17 cellular contexts compared by ENCODE assay signal in the genomic region with DNA sequence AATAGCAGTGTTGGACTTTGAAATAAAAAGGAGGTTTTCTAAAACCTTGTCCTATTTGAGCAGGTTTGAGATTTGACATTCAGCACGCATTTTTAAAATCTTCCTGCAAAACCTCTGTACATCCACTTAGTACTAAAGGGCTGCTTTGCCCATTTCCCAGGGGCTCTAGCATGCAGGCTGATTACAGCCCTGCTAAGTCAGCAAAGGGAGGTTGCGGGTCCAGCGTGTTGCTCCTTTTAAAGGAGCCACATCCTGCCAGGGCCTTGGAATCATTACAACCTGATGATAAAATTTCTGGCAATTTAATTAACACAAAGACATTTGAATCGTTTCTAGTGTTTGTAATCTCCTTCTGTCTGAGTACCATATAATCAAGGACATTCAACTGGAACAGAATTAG.
"Had no signal": no experiment of that assay in that cellular context is flagged by ENCODE, and none has a peak within 500 bp of the region (broad histone marks: within the 10 kb centered on the region; RNA-seq: fewer than 3 reads in every experiment).

No MANE protein-coding gene starts in this region.

- H3K4me1 Mint-ChIP-seq: activated naive CD8-positive, alpha-beta T cell treated with anti-CD3 and anti-CD28 coated beads, Interleukin-2, amount 10 ng/mL, durations not matched to agents 7 days and 5 days; memory B cell; natural killer cell; WTC11 had no signal

- H3K9me3 ChIP-seq: breast epithelium, esophagus muscularis mucosa, left lung, prostate gland, sigmoid colon had no signal

- ATAC-seq: activated CD8-positive, alpha-beta T cell treated with anti-CD3 and anti-CD28 coated beads, Interleukin-2, amount 10 ng/mL, durations not matched to agents 7 days and 5 days; left lung; natural killer cell; WTC11 had no signal

- DNase-seq: activated CD4-positive, alpha-beta T cell treated with anti-CD3 and anti-CD28 coated beads for 48 hours; activated CD8-positive, alpha-beta memory T cell treated with anti-CD3 and anti-CD28 coated beads, Interleukin-2, amount 50 U/mL, for 48 hours; activated CD8-positive, alpha-beta T cell treated with anti-CD3 and anti-CD28 coated beads, Interleukin-2, amount 10 ng/mL, durations not matched to agents 7 days and 5 days; activated naive CD8-positive, alpha-beta T cell treated with anti-CD3 and anti-CD28 coated beads, Interleukin-2, amount 10 ng/mL, durations not matched to agents 7 days and 5 days; aorta; left lung; natural killer cell; nucleus accumbens; sigmoid colon; stimulated activated CD4-positive, alpha-beta T cell treated with anti-CD3 and anti-CD28 coated beads, Interleukin-2, amount 100 ng/mL, for 24 hours; stimulated activated naive CD4-positive, alpha-beta T cell; substantia nigra had no signal

- H3K4me1 ChIP-seq: breast epithelium, esophagus muscularis mucosa, left lung, prostate gland, sigmoid colon had no signal

- H3K9me3 Mint-ChIP-seq: activated naive CD8-positive, alpha-beta T cell treated with anti-CD3 and anti-CD28 coated beads, Interleukin-2, amount 10 ng/mL, durations not matched to agents 7 days and 5 days; memory B cell; natural killer cell; WTC11 had no signal

- H3K36me3 Mint-ChIP-seq: activated naive CD8-positive, alpha-beta T cell treated with anti-CD3 and anti-CD28 coated beads, Interleukin-2, amount 10 ng/mL, durations not matched to agents 7 days and 5 days; memory B cell; natural killer cell; WTC11 had no signal

- H3K27ac Mint-ChIP-seq: activated CD8-positive, alpha-beta T cell treated with anti-CD3 and anti-CD28 coated beads, Interleukin-2, amount 10 ng/mL, durations not matched to agents 7 days and 5 days; activated naive CD8-positive, alpha-beta T cell treated with anti-CD3 and anti-CD28 coated beads, Interleukin-2, amount 10 ng/mL, durations not matched to agents 7 days and 5 days; memory B cell; natural killer cell; WTC11 had no signal

- H3K27ac ChIP-seq: breast epithelium, esophagus muscularis mucosa, left lung, prostate gland, sigmoid colon had no signal

- H3K4me3 Mint-ChIP-seq: activated CD8-positive, alpha-beta T cell treated with anti-CD3 and anti-CD28 coated beads, Interleukin-2, amount 10 ng/mL, durations not matched to agents 7 days and 5 days; activated naive CD8-positive, alpha-beta T cell treated with anti-CD3 and anti-CD28 coated beads, Interleukin-2, amount 10 ng/mL, durations not matched to agents 7 days and 5 days; memory B cell; natural killer cell; WTC11 had no signal

- H3K27me3 ChIP-seq: breast epithelium, esophagus muscularis mucosa, left lung, sigmoid colon had no signal
